Comparison of ENCODE assay signal across 7 cellular contexts in the genomic region with DNA sequence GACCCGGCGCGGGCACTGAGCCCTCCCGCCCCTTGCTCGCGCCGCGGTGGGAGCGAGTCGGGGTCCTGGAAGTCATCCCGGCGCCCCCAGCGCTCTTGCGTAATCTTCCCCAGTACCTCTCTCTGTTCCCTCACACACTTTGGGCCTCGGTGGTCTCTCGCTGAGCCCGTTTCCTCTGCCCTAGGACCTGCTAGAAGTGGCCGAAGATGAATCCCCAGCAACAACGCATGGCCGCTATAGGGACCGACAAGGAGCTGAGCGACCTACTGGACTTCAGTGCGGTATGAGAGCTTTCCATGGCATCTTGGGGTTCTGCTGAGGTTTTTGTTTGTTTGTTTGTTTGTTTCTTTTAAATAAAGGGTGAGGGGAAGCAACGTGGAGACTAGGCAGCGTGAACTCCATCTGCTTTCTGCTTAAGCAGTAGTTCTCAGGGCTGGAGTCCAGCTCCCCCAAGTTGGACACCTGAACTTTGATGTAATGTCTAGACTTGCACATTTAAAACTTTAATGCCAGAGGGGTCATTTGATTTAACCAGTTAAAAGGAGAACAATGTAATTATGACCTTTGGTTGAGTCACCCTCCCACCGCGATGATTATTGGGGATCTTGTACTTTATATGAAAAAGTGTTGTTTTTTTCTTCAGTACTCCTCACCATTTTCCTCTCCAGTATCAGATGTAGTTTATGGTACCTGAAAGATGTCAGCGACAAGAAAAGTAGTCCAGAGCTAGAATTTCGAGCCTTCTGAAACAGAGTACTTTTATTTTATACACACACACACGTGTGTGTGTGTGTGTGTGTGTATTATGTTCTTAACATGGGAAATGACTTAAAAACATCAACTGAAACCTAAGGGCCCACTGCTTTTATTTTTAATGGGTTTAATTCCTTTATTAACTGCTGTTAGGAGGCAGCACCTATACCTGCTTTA. TPM values are rescaled to one million over a fixed set of nuclear protein-coding genes. Genes with fewer than 3 reads are reported as not detected.
A peak's percentile ranks its signal among the peaks of the same experiment; 100 is the strongest.
DNase-seq lines count a peak whose midpoint lies in the region; ATAC-seq and TF ChIP-seq lines count a peak whose summit lies in the region.

No MANE protein-coding gene starts in this region.

- H3K4me1 ChIP-seq in HAP-1 (peaks cover 56% of the 10 kb centered on the region), neuronal stem cell (ENCODE audit: control insufficient read depth in 2 of 2, insufficient read depth in 1 of 2, low read depth in 1 of 2, low read length in 2 of 2) (peaks cover 5 to 11% of the 10 kb centered on the region in 2 donors)

- peak; percentile 4 for ATAC-seq in activated T-helper 17 cell treated with anti-CD3 and anti-CD28 coated beads, Interleukin-2, amount 50 U/mL, for 72 hours (replicated peaks)

- peaks cover 22% of the 10 kb centered on the region for H3K36me3 ChIP-seq in HAP-1 (replicated peaks)
- peaks cover 0 to 50% of the 10 kb centered on the region in 2 donors for H3K36me3 ChIP-seq in neuronal stem cell (replicated peaks in 1 of 2; ENCODE audit: control insufficient read depth in 2 of 2, insufficient read depth in 2 of 2, low read length in 2 of 2)

- peak overlapping the region; percentile 2 for H3K23ac ChIP-seq in neuronal stem cell (ENCODE audit: low read depth, low read length, poor library complexity)

- peak overlapping the region; percentile 94 for H3K9ac ChIP-seq in neuronal stem cell (ENCODE audit: low read depth, low read length, poor library complexity)

- no peak overlapping the region for H4K91ac ChIP-seq in neuronal stem cell (ENCODE audit: low read depth, low read length, poor library complexity)

- H3K9me3 ChIP-seq in HAP-1 (peaks cover 8% of the 10 kb centered on the region; the same call in 1 of the 2 replicates), neuronal stem cell (replicated peaks in 1 of 2; ENCODE audit: control insufficient read depth in 2 of 2, insufficient read depth in 1 of 2, low read depth in 1 of 2, low read length in 2 of 2) (peaks cover 5 to 8% of the 10 kb centered on the region in 2 donors)

- peak; percentile 47 for DNase-seq in GM10266 (ENCODE audit: extremely low spot score)
- peak in 1 of 2 experiments; percentile 52 for DNase-seq in HAP-1 (ENCODE audit: low spot score in 2 of 2)
- peak; percentile 19 for DNase-seq in NCI-H2081 treated with DMSO at 0.1 percent for 48 hours (lab: John Stamatoyannopoulos, UW)
- peak; percentile 43 for DNase-seq in fibroblast of villous mesenchyme (ENCODE audit: low read depth)
- DNase-seq in neuronal stem cell (ENCODE audit: low spot score): no peak
- DNase-seq in inferior parietal cortex (ENCODE audit: extremely low spot score): no peak

- peak overlapping the region; percentile 98 for H2AK5ac ChIP-seq in neuronal stem cell (ENCODE audit: low read depth, low read length)

- H3K4me1 Mint-ChIP-seq in activated T-helper 17 cell treated with anti-CD3 and anti-CD28 coated beads, Interleukin-2, amount 50 U/mL, for 72 hours: peaks cover 17% of the 10 kb centered on the region

- no peaks in the 10 kb centered on the region for H3K27me3 ChIP-seq in HAP-1 (ENCODE audit: low read depth)
- H3K27me3 ChIP-seq in neuronal stem cell (ENCODE audit: control insufficient read depth in 3 of 3, insufficient read depth in 3 of 3, low read depth in 1 of 3, low read length in 3 of 3): no peaks in the 10 kb centered on the region

- peak overlapping the region; percentile 95 for H3K27ac ChIP-seq in neuronal stem cell (replicated peaks; ENCODE audit: low read length)

- peak overlapping the region; percentile 99 for H2BK5ac ChIP-seq in neuronal stem cell (ENCODE audit: low read length)

- in situ Hi-C loops in HAP-1 (cut with MboI; ENCODE audit: low sequenced_read_pairs): no loop called here

- peak overlapping the region; percentile 97 for H2BK15ac ChIP-seq in neuronal stem cell (ENCODE audit: low read length)

- peaks cover 43% of the 10 kb centered on the region for H3K36me3 Mint-ChIP-seq in activated T-helper 17 cell treated with anti-CD3 and anti-CD28 coated beads, Interleukin-2, amount 50 U/mL, for 72 hours (ENCODE audit: low read depth)

- peak overlapping the region; percentile 76 for H3K27ac Mint-ChIP-seq in activated T-helper 17 cell treated with anti-CD3 and anti-CD28 coated beads, Interleukin-2, amount 50 U/mL, for 72 hours

- H3K9me3 Mint-ChIP-seq in activated T-helper 17 cell treated with anti-CD3 and anti-CD28 coated beads, Interleukin-2, amount 50 U/mL, for 72 hours: no peaks in the 10 kb centered on the region

- H3K18ac ChIP-seq in neuronal stem cell (ENCODE audit: low read length): peak overlapping the region; percentile 100

- H2AFZ ChIP-seq in neuronal stem cell (ENCODE audit: low read length): peak overlapping the region; percentile 94

- peak overlapping the region; percentile 80 for H3K4me3 Mint-ChIP-seq in activated T-helper 17 cell treated with anti-CD3 and anti-CD28 coated beads, Interleukin-2, amount 50 U/mL, for 72 hours

- no peak overlapping the region for H2BK12ac ChIP-seq in neuronal stem cell (ENCODE audit: low read length)

- peak overlapping the region; percentile 48 for H3K4me2 ChIP-seq in neuronal stem cell (ENCODE audit: insufficient read depth, low read length, poor library complexity, severe bottlenecking)

- no CpG with 5 or more reads among the region's 30 CpGs for WGBS in neuronal stem cell (ENCODE audit: extremely low coverage in 2 of 2, insufficient read length in 2 of 2, insufficient replicate concordance in 1 of 2), 2 donors

- H3K14ac ChIP-seq in neuronal stem cell (ENCODE audit: low read length): no peak overlapping the region

- no peaks in the 10 kb centered on the region for H3K27me3 Mint-ChIP-seq in activated T-helper 17 cell treated with anti-CD3 and anti-CD28 coated beads, Interleukin-2, amount 50 U/mL, for 72 hours

- peak overlapping the region; percentile 100 for H2BK120ac ChIP-seq in neuronal stem cell (ENCODE audit: low read depth, low read length)

- peaks cover 3% of the 10 kb centered on the region for H3K79me1 ChIP-seq in neuronal stem cell (ENCODE audit: low read depth, low read length)

- TF ChIP-seq CTCF in GM10266 (IDR thresholded peaks at IDR 0.05; ENCODE audit: control insufficient read depth, insufficient read depth, low read depth, missing control alignments): no peak
- no peak for TF ChIP-seq CTCF in fibroblast of villous mesenchyme (IDR thresholded peaks at IDR 0.05; ENCODE audit: insufficient read depth, low read depth, low read length)

- H3K4ac ChIP-seq in neuronal stem cell (ENCODE audit: low read length): no peak overlapping the region

- no peak overlapping the region for H4K8ac ChIP-seq in neuronal stem cell (ENCODE audit: low read depth, low read length)

- peak overlapping the region; percentile 96 for H3K4me3 ChIP-seq in HAP-1
- peak overlapping the region; percentile 73 for H3K4me3 ChIP-seq in fibroblast of villous mesenchyme (ENCODE audit: low read depth, low read length)
- H3K4me3 ChIP-seq in neuronal stem cell (ENCODE audit: low read length in 2 of 2): peak overlapping the region; percentile 80 to 100

RNA-seq across cellular contexts. Expression of a gene that starts 1.5 kb away (rescaled TPM):
- 10 to 100 TPM; 48.3 to 74.2 TPM for total RNA-seq in activated T-helper 17 cell treated with anti-CD3 and anti-CD28 coated beads, Interleukin-2, amount 50 U/mL, for 72 hours
- 99.5 and 110 TPM in 2 replicates for total RNA-seq in fibroblast of villous mesenchyme
- polyA plus RNA-seq in neuronal stem cell (2013, experiment 1 of 2): 79.2 TPM
- 81.9 TPM for polyA plus RNA-seq in neuronal stem cell (2013, experiment 2 of 2)

Comparison
In these comparisons a context has a peak if more than half of its experiments do, and no peak if none do; other contexts are left out.
1. DNase-seq: peak in GM10266 (single experiment), NCI-H2081 treated with DMSO at 0.1 percent for 48 hours (single experiment) and fibroblast of villous mesenchyme (single experiment); none in neuronal stem cell (single experiment) and inferior parietal cortex (single experiment).
2. Peak in every context shown above with its lines, with median percentiles within 50 percentile points of each other: H3K4me3 ChIP-seq.